In genomic region chr5:151239237-151239861, GRCh38 we compare ENCODE assay signal across 8 cellular contexts. TPM values are rescaled to one million over a fixed set of nuclear protein-coding genes. Genes with fewer than 3 reads are reported as not detected.
DNase-seq lines count a peak whose midpoint lies in the region; ATAC-seq and TF ChIP-seq lines count a peak whose summit lies in the region.
"Had no signal": no experiment of that assay in that cellular context is flagged by ENCODE, and none has a peak within 500 bp of the region (broad histone marks: within the 10 kb centered on the region; RNA-seq: fewer than 3 reads in every experiment).

No MANE protein-coding gene starts in this region.

- H3K27ac ChIP-seq in fibroblast of lung (ENCODE audit: insufficient read depth, low read length), result no peak overlapping the region
- no peak overlapping the region for H3K27ac ChIP-seq in neural progenitor cell

- H3K9me3 Mint-ChIP-seq in activated CD8-positive, alpha-beta T cell treated with anti-CD3 and anti-CD28 coated beads, Interleukin-2, amount 10 ng/mL, durations not matched to agents 7 days and 5 days (ENCODE audit: insufficient read depth), result no peaks in the 10 kb centered on the region
- H3K9me3 Mint-ChIP-seq in neural progenitor cell, result peaks cover 6% of the 10 kb centered on the region
- H3K9me3 Mint-ChIP-seq: central memory CD8-positive, alpha-beta T cell had no signal

- H3K9ac ChIP-seq in fibroblast of lung (ENCODE audit: insufficient read depth, low read length), result no peak overlapping the region
- no peak overlapping the region for H3K9ac ChIP-seq in neural progenitor cell

- no peak overlapping the region for H3K27ac Mint-ChIP-seq in activated CD8-positive, alpha-beta T cell treated with anti-CD3 and anti-CD28 coated beads, Interleukin-2, amount 10 ng/mL, durations not matched to agents 7 days and 5 days
- H3K27ac Mint-ChIP-seq in neural progenitor cell, result no peak overlapping the region

- H3K4me2 ChIP-seq in fibroblast of lung (ENCODE audit: extremely low read depth, insufficient read depth, low read length), result peak overlapping the region; percentile 69
- H3K4me2 ChIP-seq in neural progenitor cell, result no peak overlapping the region

- H3K36me3 Mint-ChIP-seq in activated CD8-positive, alpha-beta T cell treated with anti-CD3 and anti-CD28 coated beads, Interleukin-2, amount 10 ng/mL, durations not matched to agents 7 days and 5 days (ENCODE audit: low read depth), result no peaks in the 10 kb centered on the region
- no peaks in the 10 kb centered on the region for H3K36me3 Mint-ChIP-seq in neural progenitor cell

- no peaks in the 10 kb centered on the region for H4K20me1 ChIP-seq in fibroblast of lung (ENCODE audit: control insufficient read depth, extremely low read depth, insufficient read depth, low read length)
- H4K20me1 ChIP-seq in neural progenitor cell (ENCODE audit: low read depth), result no peaks in the 10 kb centered on the region

- H3F3A ChIP-seq in neural progenitor cell (ENCODE audit: low read depth), result no peaks in the 10 kb centered on the region

- no peaks in the 10 kb centered on the region for H3K4me1 ChIP-seq in fibroblast of lung (ENCODE audit: control insufficient read depth, extremely low read depth, insufficient read depth, low read length)
- no peaks in the 10 kb centered on the region for H3K4me1 ChIP-seq in neural progenitor cell

- TF ChIP-seq POLR2A in NB4 (IDR thresholded peaks at IDR 0.05; ENCODE audit: extremely low read depth, insufficient read length), result no peak

- peaks cover 5% of the 10 kb centered on the region for H3K27me3 ChIP-seq in fibroblast of lung (ENCODE audit: control insufficient read depth, insufficient read depth, low read length)
- H3K27me3 ChIP-seq in neural progenitor cell, result no peaks in the 10 kb centered on the region

- ATAC-seq in GM21390 (IDR thresholded peaks at IDR 0.05; ENCODE audit: unreplicated experiment), result peak; percentile 37
- ATAC-seq in activated CD8-positive, alpha-beta T cell treated with anti-CD3 and anti-CD28 coated beads, Interleukin-2, amount 10 ng/mL, durations not matched to agents 7 days and 5 days, result peak; percentile 70
- ATAC-seq in GM21360 (IDR thresholded peaks at IDR 0.05; ENCODE audit: unreplicated experiment), result no peak

- no peak overlapping the region for H3K4me3 ChIP-seq in NB4 (ENCODE audit: low read depth, low read length)
- H3K4me3 ChIP-seq in fibroblast of lung (replicated peaks in 1 of 4; ENCODE audit: control extremely low read depth in 1 of 4, insufficient read depth in 1 of 4, low read depth in 3 of 4, low read length in 4 of 4), result peak overlapping the region in 1 of 4 experiments; percentile 10
- no peak overlapping the region for H3K4me3 ChIP-seq in neural progenitor cell

- no peaks in the 10 kb centered on the region for H3K9me3 ChIP-seq in fibroblast of lung (ENCODE audit: control insufficient read depth, insufficient read depth, low read depth, low read length)
- no peaks in the 10 kb centered on the region for H3K9me3 ChIP-seq in neural progenitor cell (ENCODE audit: low read depth)

- H2AFZ ChIP-seq in fibroblast of lung (ENCODE audit: low read length) (no peak overlapping the region), neural progenitor cell (replicated peaks) (no peak overlapping the region)

- TF ChIP-seq CTCF in NB4 (IDR thresholded peaks at IDR 0.05; ENCODE audit: low read depth, low read length) (peak; percentile 92), fibroblast of lung (conservative IDR thresholded peaks at IDR 0.05 in 1 of 2, IDR thresholded peaks at IDR 0.05 in 1 of 2; ENCODE audit: low read depth in 1 of 2, low read length in 2 of 2) (peak; percentile 61 to 91), neural progenitor cell (IDR thresholded peaks at IDR 0.05) (peak; percentile 65)

- H3K4me3 Mint-ChIP-seq in activated CD8-positive, alpha-beta T cell treated with anti-CD3 and anti-CD28 coated beads, Interleukin-2, amount 10 ng/mL, durations not matched to agents 7 days and 5 days, result no peak overlapping the region
- H3K4me3 Mint-ChIP-seq in neural progenitor cell, result no peak overlapping the region

- CTCF ChIA-PET in activated CD8-positive, alpha-beta T cell treated with anti-CD3 and anti-CD28 coated beads, Interleukin-2, amount 10 ng/mL, durations not matched to agents 7 days and 5 days (lab: Charles Lee), result interaction anchor here (0.9 to 9.0 kb wide), 26 partner anchors 8 to 188 kb away, joined by 3 to 133 read pairs (median 6); partner anchors contain the start of genes ANXA6, CCDC69 and GM2A

- no peaks in the 10 kb centered on the region for H3K27me3 Mint-ChIP-seq in activated CD8-positive, alpha-beta T cell treated with anti-CD3 and anti-CD28 coated beads, Interleukin-2, amount 10 ng/mL, durations not matched to agents 7 days and 5 days (ENCODE audit: low read depth)
- peaks cover 4% of the 10 kb centered on the region for H3K27me3 Mint-ChIP-seq in neural progenitor cell (ENCODE audit: insufficient read depth, low read depth)
- H3K27me3 Mint-ChIP-seq: central memory CD8-positive, alpha-beta T cell had no signal

- H3K36me3 ChIP-seq in fibroblast of lung (ENCODE audit: control insufficient read depth, insufficient read depth, low read length), result no peaks in the 10 kb centered on the region
- no peaks in the 10 kb centered on the region for H3K36me3 ChIP-seq in neural progenitor cell

- H3K79me2 ChIP-seq in fibroblast of lung (ENCODE audit: control insufficient read depth, insufficient read depth, low read length) (no peaks in the 10 kb centered on the region), neural progenitor cell (ENCODE audit: low read depth) (no peaks in the 10 kb centered on the region)

- POLR2A ChIA-PET in activated CD8-positive, alpha-beta T cell treated with anti-CD3 and anti-CD28 coated beads, Interleukin-2, amount 10 ng/mL, durations not matched to agents 7 days and 5 days (lab: Charles Lee), result interaction anchor here (0.6 kb wide), 2 partner anchors 75 to 124 kb away, joined by 3 to 4 read pairs; no protein-coding TSS in a partner anchor

- H3K4me1 Mint-ChIP-seq in activated CD8-positive, alpha-beta T cell treated with anti-CD3 and anti-CD28 coated beads, Interleukin-2, amount 10 ng/mL, durations not matched to agents 7 days and 5 days (ENCODE audit: low read depth), result peaks cover 46% of the 10 kb centered on the region
- peaks cover 2% of the 10 kb centered on the region for H3K4me1 Mint-ChIP-seq in neural progenitor cell

- DNase-seq in Daoy (ENCODE audit: low read depth) (peak; percentile 73), NB4 (ENCODE audit: low read depth) (peak; percentile 75), fibroblast of lung (ENCODE audit: low read depth in 2 of 2) (peak; percentile 45 to 78), neural progenitor cell (ENCODE audit: low spot score) (peak; percentile 61)
- peak; percentile 72 for DNase-seq in activated CD8-positive, alpha-beta T cell treated with anti-CD3 and anti-CD28 coated beads, Interleukin-2, amount 10 ng/mL, durations not matched to agents 7 days and 5 days

RNA-seq across cellular contexts. Expression of gene GM2A, which starts 13.6 kb away (rescaled TPM):
- total RNA-seq in Daoy (2014; rRNA removed; shearing (Covaris generic)), result 8.8 and 10.9 TPM in 2 replicates
- total RNA-seq in activated CD8-positive, alpha-beta T cell treated with anti-CD3 and anti-CD28 coated beads, Interleukin-2, amount 10 ng/mL, durations not matched to agents 7 days and 5 days, result 10 to 100 TPM; 19.5 to 19.6 TPM
- total RNA-seq in fibroblast of lung (24.9 and 28.2 TPM in 2 replicates), neural progenitor cell (ENCODE audit: low replicate concordance) (19.4 TPM in 2 replicates)
- polyA plus RNA-seq in fibroblast of lung, result 11.9 and 20.0 TPM in 2 replicates
- 16.9 and 23.0 TPM in 2 replicates for polyA plus RNA-seq in fibroblast of lung (2012)
- polyA minus RNA-seq in fibroblast of lung (ENCODE audit: low replicate concordance), result 24.7 and 46.9 TPM in 2 replicates

RNA-seq across cellular contexts. Expression of gene CCDC69, which starts 15.5 kb away (rescaled TPM):
- total RNA-seq in Daoy (2014; rRNA removed; shearing (Covaris generic)), result 0.60 and 0.74 TPM in 2 replicates
- 10 to 100 TPM; 87.6 to 92.7 TPM for total RNA-seq in activated CD8-positive, alpha-beta T cell treated with anti-CD3 and anti-CD28 coated beads, Interleukin-2, amount 10 ng/mL, durations not matched to agents 7 days and 5 days
- total RNA-seq in fibroblast of lung (4.0 and 6.4 TPM in 2 replicates), neural progenitor cell (ENCODE audit: low replicate concordance) (0.03 and 0.07 TPM in 2 replicates)
- polyA plus RNA-seq in fibroblast of lung, result 1.5 and 2.3 TPM in 2 replicates
- polyA plus RNA-seq in fibroblast of lung (2012), result 1.1 and 1.9 TPM in 2 replicates
- 2.8 TPM in 1 of 2 replicates, not detected in the other for polyA minus RNA-seq in fibroblast of lung (ENCODE audit: low replicate concordance)

Comparison
In these comparisons a context has a peak if more than half of its experiments do, and no peak if none do; other contexts are left out.
1. RNA of gene CCDC69, which starts 15.5 kb away (total RNA-seq): 87.6 to 92.7 TPM in activated CD8-positive, alpha-beta T cell treated with anti-CD3 and anti-CD28 coated beads, Interleukin-2, amount 10 ng/mL, durations not matched to agents 7 days and 5 days; 4.0 to 6.4 TPM in fibroblast of lung, 0.60 to 0.74 TPM in Daoy and 0.03 to 0.07 TPM in neural progenitor cell; every median in the first group is over 10 times any median in the second.
2. Peak in every context shown above with its lines, with median percentiles within 50 percentile points of each other: DNase-seq and CTCF ChIP-seq.